ENCODE assay signal across 10 cellular contexts in the genomic region with DNA sequence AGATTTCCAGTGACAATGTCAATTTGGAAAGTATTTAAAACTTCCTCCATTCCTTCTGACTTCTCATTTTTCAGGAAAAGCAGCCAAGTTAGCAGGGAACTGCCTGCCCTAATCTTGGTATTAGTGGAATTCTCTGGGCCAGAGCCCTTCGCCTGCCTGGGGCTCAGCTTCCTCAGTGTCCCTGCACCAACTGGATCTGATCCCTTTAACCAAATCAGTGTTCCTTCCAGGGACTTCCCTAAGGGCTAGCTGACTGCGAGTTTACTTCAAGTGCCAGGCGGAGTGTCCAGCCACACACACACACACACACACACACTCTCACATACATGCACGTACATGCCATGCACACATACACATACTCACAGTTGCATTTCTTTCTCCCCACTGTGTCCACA. TPM values are rescaled to one million over a fixed set of nuclear protein-coding genes. Genes with fewer than 3 reads are reported as not detected.
DNase-seq lines count a peak whose midpoint lies in the region; ATAC-seq and TF ChIP-seq lines count a peak whose summit lies in the region.
"Had no signal": no experiment of that assay in that cellular context is flagged by ENCODE, and none has a peak within 500 bp of the region (broad histone marks: within the 10 kb centered on the region; RNA-seq: fewer than 3 reads in every experiment).

No MANE protein-coding gene starts in this region.

- no peaks in the 10 kb centered on the region for H3K79me2 ChIP-seq in OCI-LY7 (ENCODE audit: insufficient read depth, low read depth, low read length)

- H3K4me2 ChIP-seq in OCI-LY7 (ENCODE audit: low read length), result no peak overlapping the region

- DNase-seq in EH (ENCODE audit: low read depth) (peak; percentile 68), coronary artery (ENCODE audit: low spot score) (no peak), left lung (peak in 1 of 2 donors; percentile 27), OCI-LY7 (ENCODE audit: low spot score) (no peak), amygdala (lab: John Stamatoyannopoulos, UW) (no peak)
- DNase-seq: activated naive CD8-positive, alpha-beta T cell treated with anti-CD3 and anti-CD28 coated beads for 36 hours; NCI-H1417 had no signal

- POLR2A ChIA-PET in OCI-LY7 (lab: Charles Lee), result no interaction called here

- peak; percentile 51 for ATAC-seq in left lung
- no peak for ATAC-seq in GM18873 (IDR thresholded peaks at IDR 0.05; ENCODE audit: low FRiP score, unreplicated experiment)
- no peak for ATAC-seq in GM19324 (IDR thresholded peaks at IDR 0.05; ENCODE audit: low FRiP score, unreplicated experiment)

- H3K9me3 ChIP-seq in left lung (no peaks in the 10 kb centered on the region), OCI-LY7 (ENCODE audit: low read length) (no peaks in the 10 kb centered on the region)

- no TSS peak for BruUV-seq in OCI-LY7 (replicated peaks; lab: Mats Ljungman, UMichigan)

- H3K9me2 ChIP-seq in OCI-LY7 (ENCODE audit: insufficient read depth, low read length), result no peaks in the 10 kb centered on the region

- H3K4me3 ChIP-seq in coronary artery (no peak overlapping the region), left lung (no peak overlapping the region), rectal smooth muscle tissue (ENCODE audit: low read length) (no peak overlapping the region), OCI-LY7 (ENCODE audit: low read depth, low read length, poor library complexity, severe bottlenecking) (no peak overlapping the region)

- CTCF ChIA-PET in OCI-LY7 (lab: Charles Lee; ENCODE audit: unreplicated experiment), result no interaction called here

- TF ChIP-seq CTCF in coronary artery (IDR thresholded peaks at IDR 0.05) (no peak), left lung (IDR thresholded peaks at IDR 0.05) (no peak), OCI-LY7 (conservative IDR thresholded peaks at IDR 0.05; ENCODE audit: low read length) (no peak)

- intact Hi-C loops in left lung (cut with DNase I) (no loop called here), OCI-LY7 (cut with micrococcal nuclease; ENCODE audit: unreplicated experiment) (no loop called here)

- peaks cover 0 to 8% of the 10 kb centered on the region in 2 donors for H3K36me3 ChIP-seq in left lung
- H3K36me3 ChIP-seq in rectal smooth muscle tissue (ENCODE audit: control insufficient read depth, insufficient read depth, low read length), result no peaks in the 10 kb centered on the region
- H3K36me3 ChIP-seq in OCI-LY7 (ENCODE audit: insufficient read depth, low read length), result no peaks in the 10 kb centered on the region

- peak overlapping the region; percentile 59 to 88 for H3K27ac ChIP-seq in coronary artery
- H3K27ac ChIP-seq in left lung, result peak overlapping the region; percentile 60 to 61
- peak overlapping the region; percentile 50 for H3K27ac ChIP-seq in rectal smooth muscle tissue (ENCODE audit: low read depth, low read length)
- no peak overlapping the region for H3K27ac ChIP-seq in OCI-LY7 (ENCODE audit: low read depth, low read length, poor library complexity, severe bottlenecking)

- no peaks in the 10 kb centered on the region for H3K27me3 ChIP-seq in left lung
- no peaks in the 10 kb centered on the region for H3K27me3 ChIP-seq in rectal smooth muscle tissue (ENCODE audit: control insufficient read depth, insufficient read depth, low read length)

- H3K4me1 ChIP-seq in left lung (peaks cover 23 to 75% of the 10 kb centered on the region in 2 donors), rectal smooth muscle tissue (ENCODE audit: control insufficient read depth, insufficient read depth, low read length) (peaks cover 18% of the 10 kb centered on the region), OCI-LY7 (ENCODE audit: insufficient read depth, low read length, poor library complexity, severe bottlenecking) (no peaks in the 10 kb centered on the region)

- no peaks in the 10 kb centered on the region for H4K20me1 ChIP-seq in OCI-LY7 (ENCODE audit: insufficient read depth, low read length)

- no peak overlapping the region for H3K9ac ChIP-seq in rectal smooth muscle tissue (ENCODE audit: low read length)

- no peak overlapping the region for H2AFZ ChIP-seq in OCI-LY7 (ENCODE audit: low read length)

RNA-seq across cellular contexts. Expression of a gene that starts 20.0 kb away (rescaled TPM):
- total RNA-seq in left lung (10 to 100 TPM; 36.2 to 42.4 TPM), OCI-LY7 (2022) (not detected in 2 replicates)
- not detected in 2 replicates for total RNA-seq in OCI-LY7 (2014; rRNA removed; shearing (Covaris generic))

Comparison
In these comparisons a context has a peak if more than half of its experiments do, and no peak if none do; other contexts are left out.
1. RNA of a gene that starts 20.0 kb away (total RNA-seq): 36.2 to 42.4 TPM in left lung; not detected in OCI-LY7; every median in the first group is over 10 times any median in the second.